12 cellular contexts compared by ENCODE assay signal in genomic region chr2:162118166-162119031, GRCh38. TPM values are rescaled to one million over a fixed set of nuclear protein-coding genes. Genes with fewer than 3 reads are reported as not detected.
A peak's percentile ranks its signal among the peaks of the same experiment; 100 is the strongest.
DNase-seq lines count a peak whose midpoint lies in the region; ATAC-seq and TF ChIP-seq lines count a peak whose summit lies in the region.
"Had no signal": no experiment of that assay in that cellular context is flagged by ENCODE, and none has a peak within 500 bp of the region (broad histone marks: within the 10 kb centered on the region; RNA-seq: fewer than 3 reads in every experiment).

No MANE protein-coding gene starts in this region.

- no peak for TF ChIP-seq RAD21 in IMR-90 (IDR thresholded peaks at IDR 0.05; ENCODE audit: low read length)

- H3K27ac Mint-ChIP-seq in endodermal cell, result no peak overlapping the region
- H3K27ac Mint-ChIP-seq: activated CD4-positive, alpha-beta memory T cell treated with anti-CD3 and anti-CD28 coated beads for 36 hours had no signal

- in situ Hi-C loops in IMR-90 (cut with MboI; ENCODE audit: low sequenced_read_pairs), result no loop called here

- H3K23ac ChIP-seq in IMR-90 (ENCODE audit: low read depth, low read length), result no peak overlapping the region

- peaks cover 7% of the 10 kb centered on the region for H3K27me3 Mint-ChIP-seq in endodermal cell (ENCODE audit: insufficient read depth)
- H3K27me3 Mint-ChIP-seq: activated CD4-positive, alpha-beta memory T cell treated with anti-CD3 and anti-CD28 coated beads for 36 hours had no signal

- 0 out of 2 replicates have a peak overlapping the region, but pooled peaks have one; percentile 19 for H2BK20ac ChIP-seq in IMR-90 (ENCODE audit: low read depth, low read length)

- intact Hi-C loops in IMR-90 (cut with micrococcal nuclease), result loop anchor here (2.0 kb wide), 1 partner anchor 46 kb away; no protein-coding TSS in a partner anchor

- peak; percentile 53 for ATAC-seq in IMR-90 (ENCODE audit: low read depth)
- no peak for ATAC-seq in HG03095 (IDR thresholded peaks at IDR 0.05; ENCODE audit: unreplicated experiment)
- no peak for ATAC-seq in HG02678 (IDR thresholded peaks at IDR 0.05; ENCODE audit: unreplicated experiment)

- CTCF ChIA-PET in IMR-90 (lab: Yijun Ruan, JAX), result interaction anchor here (0.8 to 1.0 kb wide), 2 partner anchors 24 to 532 kb away, joined by 3 read pairs; no protein-coding TSS in a partner anchor

- H4K20me1 ChIP-seq in IMR-90 (ENCODE audit: insufficient read depth, low read length), result no peaks in the 10 kb centered on the region

- no TSS peak for BruUV-seq in IMR-90 (replicated peaks; lab: Mats Ljungman, UMichigan)

- H2AFZ ChIP-seq in IMR-90 (replicated peaks; ENCODE audit: low read length, poor library complexity), result no peak overlapping the region

- H3K18ac ChIP-seq in IMR-90 (ENCODE audit: low read depth, low read length), result peak overlapping the region; percentile 71

- H3K9me3 ChIP-seq in IMR-90 (ENCODE audit: control insufficient read depth, insufficient read depth, low read length), result peaks cover 5% of the 10 kb centered on the region
- H3K9me3 ChIP-seq in endodermal cell (ENCODE audit: control insufficient read depth, low read length), result peaks cover 15% of the 10 kb centered on the region
- H3K9me3 ChIP-seq in Peyer's patch, result no peaks in the 10 kb centered on the region

- peak overlapping the region in 1 of 2 experiments; percentile 45; a peak in 1 of 4 replicates for H4K8ac ChIP-seq in IMR-90 (ENCODE audit: low read depth in 2 of 2, low read length in 2 of 2)

- H3K27me3 ChIP-seq in IMR-90 (ENCODE audit: control insufficient read depth, insufficient read depth, low read length) (no peaks in the 10 kb centered on the region), endodermal cell (ENCODE audit: control insufficient read depth, insufficient read depth, low read length, poor library complexity, severe bottlenecking) (no peaks in the 10 kb centered on the region), Peyer's patch (no peaks in the 10 kb centered on the region)

- H3K36me3 ChIP-seq in IMR-90 (ENCODE audit: control insufficient read depth, insufficient read depth, low read length), result no peaks in the 10 kb centered on the region
- H3K36me3 ChIP-seq in endodermal cell (ENCODE audit: control insufficient read depth, insufficient read depth, low read length), result no peaks in the 10 kb centered on the region
- H3K36me3 ChIP-seq in Peyer's patch, result no peaks in the 10 kb centered on the region

- dilution Hi-C loops in IMR-90 (cut with HindIII; ENCODE audit: low sequenced_read_pairs, unreplicated experiment), result no loop called here

- TF ChIP-seq CTCF in AG09319 (IDR thresholded peaks at IDR 0.05; ENCODE audit: low read depth, low read length), result no peak
- TF ChIP-seq CTCF in IMR-90 (conservative IDR thresholded peaks at IDR 0.05; ENCODE audit: low read depth, low read length), result no peak
- no peak for TF ChIP-seq CTCF in endodermal cell (conservative IDR thresholded peaks at IDR 0.05)
- TF ChIP-seq CTCF in Peyer's patch (IDR thresholded peaks at IDR 0.05), result no peak

- no peak for TF ChIP-seq POLR2A in IMR-90 (IDR thresholded peaks at IDR 0.05; ENCODE audit: low read depth, low read length)
- TF ChIP-seq POLR2A in Peyer's patch (IDR thresholded peaks at IDR 0.05), result no peak

- H3K79me1 ChIP-seq in IMR-90 (ENCODE audit: low read depth in 1 of 2, low read length in 2 of 2), result no peaks in the 10 kb centered on the region

- H4K5ac ChIP-seq in IMR-90 (ENCODE audit: low read depth, low read length), result peak overlapping the region; percentile 49; the same call in 1 of the 2 replicates

- DNase-seq in AG09319 (ENCODE audit: extremely low read depth, low read depth) (peak; percentile 52), IMR-90 (peak; percentile 78), medulla oblongata (ENCODE audit: extremely low spot score) (peak; percentile 59), endodermal cell (no peak), Peyer's patch (no peak)
- DNase-seq: activated CD4-positive, alpha-beta memory T cell treated with anti-CD3 and anti-CD28 coated beads for 36 hours; central memory CD4-positive, alpha-beta T cell; Karpas-422 had no signal

- no peak overlapping the region for H3K56ac ChIP-seq in IMR-90 (ENCODE audit: extremely low read depth, insufficient read depth, low read length)

- H2BK5ac ChIP-seq in IMR-90 (ENCODE audit: low read depth, low read length, poor library complexity, severe bottlenecking), result no peak overlapping the region

- no peak overlapping the region; the same call in 1 of the 2 replicates for H4K91ac ChIP-seq in IMR-90 (ENCODE audit: insufficient read depth, low read depth, low read length)

- no peak overlapping the region for H3K14ac ChIP-seq in IMR-90 (replicated peaks; ENCODE audit: low read depth, low read length)

- H3K4me1 ChIP-seq in IMR-90 (ENCODE audit: control insufficient read depth, insufficient read depth, low read length) (peaks cover 5% of the 10 kb centered on the region), endodermal cell (ENCODE audit: control insufficient read depth, insufficient read depth, low read length) (no peaks in the 10 kb centered on the region), Peyer's patch (peaks cover 0 to 10% (median 0%) of the 10 kb centered on the region in 4 donors)

- POLR2A ChIA-PET in IMR-90 (lab: Charles Lee; ENCODE audit: unreplicated experiment), result no interaction called here

- H3K27ac ChIP-seq in IMR-90 (ENCODE audit: insufficient read depth, low read length), result no peak overlapping the region
- H3K27ac ChIP-seq in cingulate gyrus (ENCODE audit: low read depth, low read length), result peak overlapping the region; percentile 39
- no peak overlapping the region for H3K27ac ChIP-seq in endodermal cell (ENCODE audit: low read depth, low read length)
- peak overlapping the region in 1 of 4 donors; percentile 8 for H3K27ac ChIP-seq in Peyer's patch

- peaks cover 2% of the 10 kb centered on the region; the same call in 1 of the 2 replicates for H3K9me1 ChIP-seq in IMR-90 (ENCODE audit: insufficient read depth, low read length)

- peaks cover 5% of the 10 kb centered on the region for H3K36me3 Mint-ChIP-seq in endodermal cell (ENCODE audit: low read depth)
- H3K36me3 Mint-ChIP-seq: activated CD4-positive, alpha-beta memory T cell treated with anti-CD3 and anti-CD28 coated beads for 36 hours had no signal

- H2AK9ac ChIP-seq in IMR-90 (replicated peaks; ENCODE audit: low read depth, low read length, poor library complexity), result no peak overlapping the region

- no CpG with 5 or more reads among the region's 7 CpGs for WGBS in IMR-90 (ENCODE audit: extremely low coverage in 2 of 2, insufficient read length in 1 of 2), 2 experiments
- WGBS in endodermal cell (ENCODE audit: insufficient coverage in 1 of 2, insufficient read length in 1 of 2), 2 experiments, result 90 to 91% methylated on average over 5 to 7 of the region's 7 CpGs

- H3K4ac ChIP-seq in IMR-90 (ENCODE audit: low read depth, low read length), result no peak overlapping the region

- H2BK120ac ChIP-seq in IMR-90 (ENCODE audit: low read depth, low read length), result peak overlapping the region; percentile 45

- H3K4me3 ChIP-seq in IMR-90 (ENCODE audit: insufficient read depth, low read depth, low read length), result no peak overlapping the region
- H3K4me3 ChIP-seq in endodermal cell (ENCODE audit: low read length), result no peak overlapping the region
- H3K4me3 ChIP-seq in Peyer's patch, result no peak overlapping the region

- H2BK15ac ChIP-seq in IMR-90 (ENCODE audit: low read depth, low read length), result peak overlapping the region; percentile 79; the same call in 1 of the 3 replicates

- no peak overlapping the region for H2AK5ac ChIP-seq in IMR-90 (ENCODE audit: low read depth, low read length)

- H3K4me3 Mint-ChIP-seq in endodermal cell, result no peak overlapping the region
- H3K4me3 Mint-ChIP-seq: activated CD4-positive, alpha-beta memory T cell treated with anti-CD3 and anti-CD28 coated beads for 36 hours had no signal

- H3K9ac ChIP-seq in IMR-90 (ENCODE audit: low read depth, low read length), result no peak overlapping the region
- no peak overlapping the region for H3K9ac ChIP-seq in endodermal cell (ENCODE audit: extremely low read depth, low read length, poor library complexity, severe bottlenecking)

- H3K4me1 Mint-ChIP-seq in endodermal cell, result peaks cover 6% of the 10 kb centered on the region

- H3K4me2 ChIP-seq in IMR-90 (ENCODE audit: low read depth, low read length), result no peak overlapping the region

- peaks cover 16% of the 10 kb centered on the region for H3K9me3 Mint-ChIP-seq in endodermal cell

TF ChIP-seq in IMR-90, 13 proteins besides CTCF, POLR2A, EP300 and RAD21:
- TF ChIP-seq ELK1 (IDR thresholded peaks at IDR 0.05; ENCODE audit: borderline replicate concordance, low read depth, low read length) (no peak), CEBPB (IDR thresholded peaks at IDR 0.05; ENCODE audit: low read depth, low read length) (peak; percentile 73)
TF ChIP-seq in IMR-90: peak in this region for 1.

RNA-seq across cellular contexts. Expression of gene GCG, which starts 33.6 kb away (rescaled TPM):
- total RNA-seq in IMR-90 (2012; rRNA removed), result not detected in 2 replicates
- polyA plus RNA-seq in IMR-90 (2012; rRNA removed), result not detected in 2 replicates
- polyA plus RNA-seq in IMR-90 (2012; cell fraction: cytosol; rRNA removed), result not detected in 2 replicates
- polyA plus RNA-seq in IMR-90 (2012; cell fraction: nucleus; rRNA removed; ENCODE audit: low replicate concordance), result not detected in 2 replicates
- not detected for total RNA-seq in endodermal cell
- 0.28 TPM for polyA plus RNA-seq in endodermal cell (2013, experiment 1 of 2)
- 0.50 TPM for polyA plus RNA-seq in endodermal cell (2013, experiment 2 of 2)
- 100 to 1,000 TPM in 2 of 4 donors, 10 to 100 TPM in 1, 1 to 10 TPM in 1; 5.0 to 209 (median 88.5) TPM for total RNA-seq in Peyer's patch
- total RNA-seq: activated CD4-positive, alpha-beta memory T cell treated with anti-CD3 and anti-CD28 coated beads for 36 hours; kidney epithelial cell had no signal

RNA-seq across cellular contexts. Expression of gene DPP4, which starts 44.4 kb away (rescaled TPM):
- total RNA-seq in IMR-90 (2012; rRNA removed), result 19.0 and 24.2 TPM in 2 replicates
- polyA plus RNA-seq in IMR-90 (2012; rRNA removed), result 9.8 and 13.2 TPM in 2 replicates
- 3.2 and 3.9 TPM in 2 replicates for polyA plus RNA-seq in IMR-90 (2012; cell fraction: cytosol; rRNA removed)
- 2.3 and 20.0 TPM in 2 replicates for polyA plus RNA-seq in IMR-90 (2012; cell fraction: nucleus; rRNA removed; ENCODE audit: low replicate concordance)
- total RNA-seq in endodermal cell, result 1 to 10 TPM in 1 of 2 donors, under 1 TPM in 1; 0.46 to 1.2 TPM
- polyA plus RNA-seq in endodermal cell (2013, experiment 1 of 2), result 2.4 TPM
- polyA plus RNA-seq in endodermal cell (2013, experiment 2 of 2), result 2.9 TPM
- 100 to 1,000 TPM in 3 of 4 donors, 10 to 100 TPM in 1; 17.3 to 447 (median 178) TPM for total RNA-seq in Peyer's patch

Comparison
In these comparisons a context has a peak if more than half of its experiments do, and no peak if none do; other contexts are left out.
1. DNase-seq: peak in AG09319 (single experiment), IMR-90 (single experiment) and medulla oblongata (single experiment); none in endodermal cell (single experiment) and Peyer's patch (0 of 3).